Comparison of ENCODE assay signal across 1 cellular context in genomic region chr10:110747609-110748464, GRCh38.
TF ChIP-seq lines count a peak whose summit lies in the region.

No MANE protein-coding gene starts in this region.

TF ChIP-seq in GM12878, 131 proteins besides CTCF, POLR2A, EP300 and RAD21 (continued from another document):
- TF ChIP-seq NKRF (conservative IDR thresholded peaks at IDR 0.05) (no peak), GATAD2B (conservative IDR thresholded peaks at IDR 0.05; ENCODE audit: low read depth) (no peak), PKNOX1 (IDR thresholded peaks at IDR 0.05) (no peak), TCF12 (IDR thresholded peaks at IDR 0.05; ENCODE audit: low read depth, low read length) (no peak), REST (IDR thresholded peaks at IDR 0.05; ENCODE audit: low read depth, low read length) (no peak), ETV6 (conservative IDR thresholded peaks at IDR 0.05 in 1 of 2, IDR thresholded peaks at IDR 0.05 in 1 of 2; ENCODE audit: borderline replicate concordance in 1 of 2, low read depth in 1 of 2) (no peak), BRCA1 (IDR thresholded peaks at IDR 0.05; ENCODE audit: low read depth, low read length) (no peak)
